Comparison of ENCODE assay signal across 13 cellular contexts in genomic region chr12:27904-28303, GRCh38. TPM values are rescaled to one million over a fixed set of nuclear protein-coding genes. Genes with fewer than 3 reads are reported as not detected.
A peak's percentile ranks its signal among the peaks of the same experiment; 100 is the strongest.
DNase-seq lines count a peak whose midpoint lies in the region; ATAC-seq and TF ChIP-seq lines count a peak whose summit lies in the region.
"Not testable (repeated sequence)": the region's sequence is repeated elsewhere in the genome, so short reads cannot be mapped to it uniquely, and the experiment has no call there.
"Had no signal": no experiment of that assay in that cellular context is flagged by ENCODE, and none has a peak within 500 bp of the region (broad histone marks: within the 10 kb centered on the region; RNA-seq: fewer than 3 reads in every experiment).

No MANE protein-coding gene starts in this region.

- H2AFZ ChIP-seq in HCT116 (ENCODE audit: low read depth, low read length, poor library complexity, severe bottlenecking); IMR-90 (replicated peaks; ENCODE audit: low read length, poor library complexity): not testable (repeated sequence)

- not testable (repeated sequence) for H4K5ac ChIP-seq in IMR-90 (ENCODE audit: low read depth, low read length)

- TF ChIP-seq POLR2A in HCT116 (IDR thresholded peaks at IDR 0.05; ENCODE audit: borderline replicate concordance, extremely low read depth, insufficient read depth, insufficient read length); IMR-90 (IDR thresholded peaks at IDR 0.05; ENCODE audit: low read depth, low read length): not testable (repeated sequence)

- H4K91ac ChIP-seq in IMR-90 (ENCODE audit: insufficient read depth, low read depth, low read length): not testable (repeated sequence)

- H3K9me3 Mint-ChIP-seq in CD4-positive, alpha-beta T cell: not testable (repeated sequence)

- intact Hi-C loops in CD4-positive, alpha-beta T cell (cut with DNase I, micrococcal nuclease); HCT116 (cut with micrococcal nuclease); IMR-90 (cut with micrococcal nuclease); Panc1 (cut with micrococcal nuclease; ENCODE audit: unreplicated experiment): not testable (repeated sequence)

- in situ Hi-C loops in IMR-90 (cut with MboI; ENCODE audit: low sequenced_read_pairs); Panc1 (cut with HindIII; ENCODE audit: low pct_unique_long_range_greater_than_20kb, low sequenced_read_pairs): not testable (repeated sequence)

- dilution Hi-C loops in IMR-90 (cut with HindIII; ENCODE audit: low sequenced_read_pairs, unreplicated experiment): not testable (repeated sequence)

- not testable (repeated sequence) for H3K4me1 ChIP-seq in HCT116 (ENCODE audit: control insufficient read depth in 1 of 2, insufficient read depth in 2 of 2, low read length in 2 of 2); IMR-90 (ENCODE audit: control insufficient read depth, insufficient read depth, low read length); Panc1 (ENCODE audit: control insufficient read depth, insufficient read depth, low read length); foreskin keratinocyte

- not testable (repeated sequence) for H3K36me3 ChIP-seq in HCT116 (ENCODE audit: control insufficient read depth in 1 of 2, insufficient read depth in 2 of 2, low read length in 2 of 2); IMR-90 (ENCODE audit: control insufficient read depth, insufficient read depth, low read length); Panc1 (ENCODE audit: control insufficient read depth, insufficient read depth, low read length)

- not testable (repeated sequence) for H3K9ac ChIP-seq in HCT116 (ENCODE audit: low read length); IMR-90 (ENCODE audit: low read depth, low read length)

- not testable (repeated sequence) for H3K79me1 ChIP-seq in IMR-90 (ENCODE audit: low read depth in 1 of 2, low read length in 2 of 2)

- not testable (repeated sequence) for H2BK15ac ChIP-seq in IMR-90 (ENCODE audit: low read depth, low read length)

- not testable (repeated sequence) for H2BK20ac ChIP-seq in IMR-90 (ENCODE audit: low read depth, low read length)

- H3K79me2 ChIP-seq in HCT116 (ENCODE audit: insufficient read depth, low read length): not testable (repeated sequence)

- H3K27ac Mint-ChIP-seq in CD4-positive, alpha-beta T cell: not testable (repeated sequence)

- not testable (repeated sequence) for H4K20me1 ChIP-seq in HCT116 (ENCODE audit: insufficient read depth); IMR-90 (ENCODE audit: insufficient read depth, low read length)

- H3K4me2 ChIP-seq in HCT116 (ENCODE audit: low read length); IMR-90 (ENCODE audit: low read depth, low read length): not testable (repeated sequence)

- ATAC-seq in CD4-positive, alpha-beta T cell (ENCODE audit: poor library complexity): peak; percentile 55
- ATAC-seq in HCT116: peak; percentile 63; the same call in 1 of the 2 replicates
- ATAC-seq in IMR-90 (ENCODE audit: low read depth): 0 out of 2 replicates have a peak, but pooled peaks have one; percentile 64
- ATAC-seq in Panc1: not testable (repeated sequence)
- peak; percentile 28 for ATAC-seq in foreskin keratinocyte

- not testable (repeated sequence) for H3K18ac ChIP-seq in IMR-90 (ENCODE audit: low read depth, low read length)

- not testable (repeated sequence) for H3K4me3 Mint-ChIP-seq in CD4-positive, alpha-beta T cell

- H3K23ac ChIP-seq in IMR-90 (ENCODE audit: low read depth, low read length): not testable (repeated sequence)

- H3K4me3 ChIP-seq in HCT116 (replicated peaks in 1 of 2; ENCODE audit: low read depth in 1 of 2, low read length in 2 of 2); IMR-90 (ENCODE audit: insufficient read depth, low read depth, low read length); Panc1 (ENCODE audit: low read depth in 2 of 2, low read length in 2 of 2): not testable (repeated sequence)

- H3K4me1 Mint-ChIP-seq in CD4-positive, alpha-beta T cell (ENCODE audit: low read depth): not testable (repeated sequence)

- H2AK9ac ChIP-seq in IMR-90 (replicated peaks; ENCODE audit: low read depth, low read length, poor library complexity): not testable (repeated sequence)

- H3K36me3 Mint-ChIP-seq in CD4-positive, alpha-beta T cell (ENCODE audit: low read depth): not testable (repeated sequence)

- not testable (repeated sequence) for BruUV-seq in HCT116 (replicated peaks; lab: Mats Ljungman, UMichigan); IMR-90 (replicated peaks; lab: Mats Ljungman, UMichigan)
- TSS peak; percentile 24 for BruUV-seq in Panc1 (replicated peaks; lab: Mats Ljungman, UMichigan)

- CTCF ChIA-PET in CD4-positive, alpha-beta T cell (lab: Charles Lee); HCT116 (lab: Charles Lee); IMR-90 (lab: Yijun Ruan, JAX); Panc1 (lab: Charles Lee): not testable (repeated sequence)

- TF ChIP-seq RAD21 in HCT116 (IDR thresholded peaks at IDR 0.05; ENCODE audit: low read depth); IMR-90 (IDR thresholded peaks at IDR 0.05; ENCODE audit: low read length): not testable (repeated sequence)

- not testable (repeated sequence) for H2BK120ac ChIP-seq in IMR-90 (ENCODE audit: low read depth, low read length)

- not testable (repeated sequence) for H3K27me3 ChIP-seq in CD4-positive, alpha-beta T cell (ENCODE audit: control insufficient read depth, insufficient read depth, low read length); HCT116 (ENCODE audit: insufficient read depth, low read length); IMR-90 (ENCODE audit: control insufficient read depth, insufficient read depth, low read length); Panc1 (ENCODE audit: control insufficient read depth, insufficient read depth, low read length); foreskin keratinocyte

- RAD21 ChIA-PET in HCT116 (lab: Charles Lee; ENCODE audit: low non-redundant PET in 1 of 2, low total read pairs in 2 of 2, uncharacterized antibody in 2 of 2, unreplicated experiment in 2 of 2): not testable (repeated sequence)

- H3K9me1 ChIP-seq in IMR-90 (ENCODE audit: insufficient read depth, low read length): not testable (repeated sequence)

- H4K8ac ChIP-seq in IMR-90 (ENCODE audit: low read depth in 2 of 2, low read length in 2 of 2): not testable (repeated sequence)

- TF ChIP-seq CTCF in CD4-positive, alpha-beta T cell (IDR thresholded peaks at IDR 0.05); HCT116 (IDR thresholded peaks at IDR 0.05 in 2 of 3, conservative IDR thresholded peaks at IDR 0.05 in 1 of 3; ENCODE audit: borderline replicate concordance in 1 of 3, insufficient read depth in 1 of 3, low read depth in 2 of 3, low read length in 2 of 3); IMR-90 (conservative IDR thresholded peaks at IDR 0.05; ENCODE audit: low read depth, low read length); Panc1 (IDR thresholded peaks at IDR 0.05); foreskin keratinocyte (conservative IDR thresholded peaks at IDR 0.05): not testable (repeated sequence)

- not testable (repeated sequence) for H3K9me3 ChIP-seq in CD4-positive, alpha-beta T cell (ENCODE audit: control insufficient read depth, low read length); HCT116 (ENCODE audit: control insufficient read depth in 1 of 2, insufficient read depth in 1 of 2, low read depth in 1 of 2, low read length in 2 of 2); IMR-90 (ENCODE audit: control insufficient read depth, insufficient read depth, low read length); Panc1 (ENCODE audit: control insufficient read depth, insufficient read depth, low read depth, low read length)

- POLR2A ChIA-PET in CD4-positive, alpha-beta T cell (lab: Charles Lee); HCT116 (lab: Charles Lee); IMR-90 (lab: Charles Lee; ENCODE audit: unreplicated experiment); Panc1 (lab: Charles Lee): not testable (repeated sequence)

- H3K27me3 Mint-ChIP-seq in CD4-positive, alpha-beta T cell: not testable (repeated sequence)

- H2BK5ac ChIP-seq in IMR-90 (ENCODE audit: low read depth, low read length, poor library complexity, severe bottlenecking): not testable (repeated sequence)

- H2AK5ac ChIP-seq in IMR-90 (ENCODE audit: low read depth, low read length): not testable (repeated sequence)

- not testable (repeated sequence) for H3K4ac ChIP-seq in IMR-90 (ENCODE audit: low read depth, low read length)

- not testable (repeated sequence) for H3K14ac ChIP-seq in IMR-90 (replicated peaks; ENCODE audit: low read depth, low read length)

- not testable (repeated sequence) for H3K27ac ChIP-seq in CD4-positive, alpha-beta T cell (ENCODE audit: low read depth, low read length); HCT116 (ENCODE audit: low read depth, low read length); IMR-90 (ENCODE audit: insufficient read depth, low read length); Panc1 (ENCODE audit: low read length); foreskin keratinocyte

- H3K56ac ChIP-seq in IMR-90 (ENCODE audit: extremely low read depth, insufficient read depth, low read length): not testable (repeated sequence)

- not testable (repeated sequence) for H3K9me2 ChIP-seq in HCT116 (ENCODE audit: insufficient read depth)

- no CpG with 5 or more reads among the region's 5 CpGs for WGBS in IMR-90 (ENCODE audit: extremely low coverage in 2 of 2, insufficient read length in 1 of 2), 2 experiments

- not testable (repeated sequence) for DNase-seq in CD4-positive, alpha-beta T cell; HCT116 (ENCODE audit: low read depth, low spot score); IMR-90; Panc1 (ENCODE audit: low read depth, low spot score); foreskin keratinocyte

RNA-seq across cellular contexts. Expression of gene IQSEC3, which starts 38.7 kb away (rescaled TPM):
- under 1 TPM in 1 of 2 experiments, not detected in 1; 0.19 TPM for total RNA-seq in CD4-positive, alpha-beta T cell
- total RNA-seq in HCT116 (2021; ENCODE audit: unreplicated experiment) (not detected), IMR-90 (2012; rRNA removed) (not detected in 2 replicates), Panc1 (2021; ENCODE audit: unreplicated experiment) (not detected), foreskin keratinocyte (not detected in 2 replicates)
- not detected in 2 replicates for polyA plus RNA-seq in HCT116 (2012)
- polyA plus RNA-seq in IMR-90 (2012; rRNA removed) (0.10 TPM in 2 replicates), foreskin keratinocyte (0.01 TPM in 1 of 2 replicates, not detected in the other)
- polyA plus RNA-seq in IMR-90 (2012; cell fraction: cytosol; rRNA removed): 0.03 and 0.08 TPM in 2 replicates
- polyA plus RNA-seq in IMR-90 (2012; cell fraction: nucleus; rRNA removed; ENCODE audit: low replicate concordance): 0.92 and 1.2 TPM in 2 replicates
- not detected for polyA plus RNA-seq in Panc1 (2012; ENCODE audit: insufficient read length)
- total RNA-seq: A172, A673, Calu3 had no signal
- polyA plus RNA-seq: A549; BJ; CD14-positive monocyte; CD4-positive, alpha-beta memory T cell; CD8-positive, alpha-beta memory T cell had no signal
